Comparison of ENCODE assay signal across 1 cellular context in genomic region chr16:80969114-80969484, GRCh38.
TF ChIP-seq lines count a peak whose summit lies in the region.

No MANE protein-coding gene starts in this region.

TF ChIP-seq in HepG2, 621 proteins besides CTCF, POLR2A, EP300 and RAD21:
- TF ChIP-seq GZF1 (CRISPR knock-in tag; IDR thresholded peaks at IDR 0.05) (0 out of 2 replicates have a peak, but pooled peaks have one; percentile 28), ZNF143 (CRISPR knock-in tag; IDR thresholded peaks at IDR 0.05) (no peak)
